Comparison of ENCODE assay signal across 1 cellular context in the genomic region with DNA sequence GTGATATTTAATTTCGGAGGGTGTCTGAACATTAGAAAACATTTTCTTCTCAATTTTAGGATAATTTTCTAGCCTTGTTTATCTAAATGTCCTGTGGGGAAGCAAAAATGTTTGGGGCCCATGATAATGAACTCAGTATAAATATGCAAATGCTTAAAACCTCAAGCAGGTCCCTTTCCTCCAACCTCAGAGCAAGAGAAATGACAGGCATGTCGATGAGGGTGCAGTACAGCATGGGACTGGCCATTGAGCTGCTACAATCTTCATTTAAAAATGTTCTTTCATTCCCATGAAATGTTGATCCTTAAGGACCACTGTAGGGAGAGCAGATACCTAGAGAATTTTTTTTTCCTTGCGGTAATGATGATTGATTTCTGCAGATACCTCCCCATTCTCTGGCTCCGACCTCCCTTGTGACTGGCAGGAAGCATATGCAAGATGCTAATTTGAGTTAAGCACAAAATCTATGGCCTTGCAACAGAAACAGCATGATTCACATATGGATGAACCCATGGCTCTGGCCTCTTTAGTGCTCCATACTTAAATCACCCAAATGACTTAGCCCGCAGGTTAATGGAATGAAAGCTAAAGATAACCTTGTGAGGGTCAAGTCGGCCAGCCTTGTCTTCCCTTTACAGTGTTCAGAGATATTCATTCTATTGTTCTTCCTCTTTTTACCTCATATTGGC.
TF ChIP-seq lines count a peak whose summit lies in the region.

No MANE protein-coding gene starts in this region.

TF ChIP-seq in GM23338, 12 proteins besides CTCF, POLR2A, EP300 and RAD21 (continued from another document):
- TF ChIP-seq EZH2phosphoT487 (IDR thresholded peaks at IDR 0.05; ENCODE audit: unreplicated experiment) (no peak), NANOG (IDR thresholded peaks at IDR 0.05; ENCODE audit: borderline replicate concordance) (no peak), ZNF331 (CRISPR knock-in tag; IDR thresholded peaks at IDR 0.05; ENCODE audit: low read depth) (no peak), STAT1 (IDR thresholded peaks at IDR 0.05; ENCODE audit: unreplicated experiment) (no peak)
